1 cellular context compared by ENCODE assay signal in genomic region chr7:50799873-50800272, GRCh38.
TF ChIP-seq lines count a peak whose summit lies in the region.

No MANE protein-coding gene starts in this region.

TF ChIP-seq in K562, 482 proteins besides CTCF, POLR2A, EP300 and RAD21 (continued from another document):
- TF ChIP-seq MBD1 (CRISPR knock-in tag; IDR thresholded peaks at IDR 0.05) (no peak), ZNF41 (CRISPR knock-in tag; conservative IDR thresholded peaks at IDR 0.05) (no peak)
